In genomic region chr13:49346460-49346859, GRCh38 we compare ENCODE assay signal across 23 cellular contexts.
"Had no signal": no experiment of that assay in that cellular context is flagged by ENCODE, and none has a peak within 500 bp of the region (broad histone marks: within the 10 kb centered on the region; RNA-seq: fewer than 3 reads in every experiment).

No MANE protein-coding gene starts in this region.

- H3K9ac ChIP-seq: neural progenitor cell had no signal

- H2AFZ ChIP-seq: neural progenitor cell had no signal

- H3K4me2 ChIP-seq: neural progenitor cell had no signal

- H3K36me3 ChIP-seq: neural progenitor cell, prostate gland, right atrium auricular region, transverse colon, uterus had no signal

- H3K4me3 ChIP-seq: esophagus squamous epithelium, lung, neural progenitor cell, prostate gland, right atrium auricular region, skin epidermis, spleen, transverse colon, upper lobe of right lung, uterus had no signal

- H3K27ac ChIP-seq: esophagus squamous epithelium, neural progenitor cell, prostate gland, right atrium auricular region, skin epidermis, spleen, transverse colon, upper lobe of right lung, uterus had no signal

- ATAC-seq: effector memory CD8-positive, alpha-beta T cell; left colon; naive thymus-derived CD4-positive, alpha-beta T cell; sciatic nerve; stimulated activated naive B cell treated with anti-CD40 and anti-IgM and Interleukin-4, amounts not matched to agents 10 μg/mL and 1 μg/mL and 100 μg/mL, for 72 hours; upper lobe of right lung had no signal

- DNase-seq: cortex of kidney; effector memory CD8-positive, alpha-beta T cell; erythroblast; esophagus squamous epithelium; foreskin melanocyte; glutamatergic neuron; hypothalamus; immature natural killer cell; islet precursor cell; kidney glomerular epithelial cell; left colon; naive thymus-derived CD4-positive, alpha-beta T cell; spleen; stimulated activated naive B cell treated with anti-CD40 and anti-IgM and Interleukin-4, amounts not matched to agents 10 μg/mL and 1 μg/mL and 100 μg/mL, for 72 hours; transverse colon; upper lobe of right lung; uterus had no signal

- H3K27me3 ChIP-seq: esophagus squamous epithelium, neural progenitor cell, right atrium auricular region, spleen, transverse colon, upper lobe of right lung, uterus had no signal

- H3K9me3 ChIP-seq: esophagus squamous epithelium, prostate gland, right atrium auricular region, spleen, transverse colon, upper lobe of right lung, uterus had no signal

- H3K4me1 ChIP-seq: neural progenitor cell, prostate gland, right atrium auricular region, spleen, upper lobe of right lung, uterus had no signal
